ENCODE assay signal across 22 cellular contexts in genomic region chr10:112491144-112491543, GRCh38. TPM values are rescaled to one million over a fixed set of nuclear protein-coding genes. Genes with fewer than 3 reads are reported as not detected.
A peak's percentile ranks its signal among the peaks of the same experiment; 100 is the strongest.
DNase-seq lines count a peak whose midpoint lies in the region; ATAC-seq, FAIRE-seq and TF ChIP-seq lines count a peak whose summit lies in the region.
"Had no signal": no experiment of that assay in that cellular context is flagged by ENCODE, and none has a peak within 500 bp of the region (broad histone marks: within the 10 kb centered on the region; RNA-seq: fewer than 3 reads in every experiment).

No MANE protein-coding gene starts in this region.

- H3K4me1 ChIP-seq in astrocyte (ENCODE audit: insufficient read depth, low read length): peaks cover 3% of the 10 kb centered on the region
- peaks cover 6 to 12% (median 11%) of the 10 kb centered on the region in 4 donors for H3K4me1 ChIP-seq in esophagus muscularis mucosa

- H3K9ac ChIP-seq in astrocyte (ENCODE audit: low read length): no peak overlapping the region

- H3K36me3 Mint-ChIP-seq in astrocyte (ENCODE audit: low read depth, unreplicated experiment): no peaks in the 10 kb centered on the region

- no peak overlapping the region for H3K27ac Mint-ChIP-seq in stimulated activated naive CD8-positive, alpha-beta T cell treated with anti-CD3 and anti-CD28 coated beads, Interleukin-15, amount 100 ng/mL, for 72 hours
- H3K27ac Mint-ChIP-seq in astrocyte (ENCODE audit: unreplicated experiment): peak overlapping the region; percentile 34
- H3K27ac Mint-ChIP-seq: activated T-helper 2 cell treated with anti-CD3 and anti-CD28 coated beads, Interferon-gamma antibody, Interleukin-2, Interleukin-4, amounts not matched to agents 10 μg/mL and 5 μg/mL and 100 μg/mL, durations not matched to agents 14 hours and 24 hours and 36 hours; stimulated activated naive CD8-positive, alpha-beta T cell treated with anti-CD3 and anti-CD28 coated beads, Interleukin-15, Interleukin-2, amounts not matched to agents 100 ng/mL and 50 ng/mL, for 24 hours had no signal

- H3K27me3 ChIP-seq in astrocyte (ENCODE audit: insufficient read depth, low read length) (no peaks in the 10 kb centered on the region), esophagus muscularis mucosa (no peaks in the 10 kb centered on the region)
- H3K27me3 ChIP-seq: adrenal gland, neutrophil, upper lobe of right lung had no signal

- peaks cover 4% of the 10 kb centered on the region for H4K20me1 ChIP-seq in astrocyte (ENCODE audit: insufficient read depth, low read length)

- H3K27me3 Mint-ChIP-seq in stimulated activated naive CD8-positive, alpha-beta T cell treated with anti-CD3 and anti-CD28 coated beads, Interleukin-15, amount 100 ng/mL, for 72 hours: no peaks in the 10 kb centered on the region
- H3K27me3 Mint-ChIP-seq in astrocyte (ENCODE audit: low read depth, unreplicated experiment): no peaks in the 10 kb centered on the region
- H3K27me3 Mint-ChIP-seq: stimulated activated naive CD8-positive, alpha-beta T cell treated with anti-CD3 and anti-CD28 coated beads, Interleukin-15, Interleukin-2, amounts not matched to agents 100 ng/mL and 50 ng/mL, for 24 hours had no signal

- no peak for FAIRE-seq in astrocyte (lab: Jason Lieb, UNC)
- FAIRE-seq: GM19239 had no signal

- no peak for TF ChIP-seq EP300 in esophagus muscularis mucosa (IDR thresholded peaks at IDR 0.05)

- H3K9me3 ChIP-seq in astrocyte (ENCODE audit: insufficient read depth, low read depth, low read length): no peaks in the 10 kb centered on the region
- H3K9me3 ChIP-seq in esophagus muscularis mucosa: no peaks in the 10 kb centered on the region
- H3K9me3 ChIP-seq: adrenal gland, neutrophil, upper lobe of right lung had no signal

- intact Hi-C loops in esophagus muscularis mucosa (cut with DNase I): no loop called here

- H3K4me3 ChIP-seq in astrocyte (ENCODE audit: insufficient read depth, low read depth, low read length) (no peak overlapping the region), fibroblast of the aortic adventitia (ENCODE audit: low read depth, low read length) (no peak overlapping the region), esophagus muscularis mucosa (no peak overlapping the region)
- H3K4me3 ChIP-seq: adrenal gland, PC-9, upper lobe of right lung had no signal

- H3K4me2 ChIP-seq in astrocyte (ENCODE audit: low read length): peak overlapping the region; percentile 35
- H3K4me2 ChIP-seq: PC-9 had no signal

- ATAC-seq in stimulated activated naive CD8-positive, alpha-beta T cell treated with anti-CD3 and anti-CD28 coated beads, Interleukin-15, Interleukin-2, amounts not matched to agents 100 U/mL and 50 U/mL, for 24 hours: peak; percentile 59
- no peak for ATAC-seq in stimulated activated naive CD8-positive, alpha-beta T cell treated with anti-CD3 and anti-CD28 coated beads, Interleukin-15, amount 100 ng/mL, for 72 hours
- ATAC-seq in HG02798 (IDR thresholded peaks at IDR 0.05; ENCODE audit: poor library complexity, unreplicated experiment): no peak
- ATAC-seq in HG03521 (IDR thresholded peaks at IDR 0.05; ENCODE audit: unreplicated experiment): no peak
- ATAC-seq: left colon, sciatic nerve, upper lobe of right lung had no signal

- no peak for DNase-seq in stimulated activated naive CD8-positive, alpha-beta T cell treated with anti-CD3 and anti-CD28 coated beads, Interleukin-15, Interleukin-2, amounts not matched to agents 100 U/mL and 50 U/mL, for 24 hours
- DNase-seq in stimulated activated naive CD8-positive, alpha-beta T cell treated with anti-CD3 and anti-CD28 coated beads, Interleukin-15, amount 100 ng/mL, for 72 hours: no peak
- peak; percentile 34 for DNase-seq in astrocyte (ENCODE audit: low read depth)
- DNase-seq in fibroblast of the aortic adventitia (ENCODE audit: low read depth): peak; percentile 55
- DNase-seq in stromal cell of bone marrow (ENCODE audit: low read depth): peak; percentile 27
- no peak for DNase-seq in esophagus muscularis mucosa (ENCODE audit: extremely low spot score)
- DNase-seq: ACHN; activated CD4-positive, alpha-beta T cell treated with anti-CD3 and anti-CD28 coated beads for 1 hour; cerebellar nuclear complex; foreskin melanocyte; left colon; T-helper 9 cell had no signal

- TF ChIP-seq CTCF in astrocyte (IDR thresholded peaks at IDR 0.05; ENCODE audit: insufficient read depth, low read depth, low read length) (no peak), fibroblast of the aortic adventitia (IDR thresholded peaks at IDR 0.05; ENCODE audit: insufficient read depth, low read length) (no peak), esophagus muscularis mucosa (IDR thresholded peaks at IDR 0.05) (no peak)

- H3K36me3 ChIP-seq in astrocyte (ENCODE audit: insufficient read depth, low read length) (no peaks in the 10 kb centered on the region), esophagus muscularis mucosa (no peaks in the 10 kb centered on the region)
- H3K36me3 ChIP-seq: adrenal gland, neutrophil, upper lobe of right lung had no signal

- H3K9me3 Mint-ChIP-seq in stimulated activated naive CD8-positive, alpha-beta T cell treated with anti-CD3 and anti-CD28 coated beads, Interleukin-15, amount 100 ng/mL, for 72 hours: no peaks in the 10 kb centered on the region
- no peaks in the 10 kb centered on the region for H3K9me3 Mint-ChIP-seq in astrocyte (ENCODE audit: unreplicated experiment)
- H3K9me3 Mint-ChIP-seq: activated T-helper 2 cell treated with anti-CD3 and anti-CD28 coated beads, Interferon-gamma antibody, Interleukin-2, Interleukin-4, amounts not matched to agents 10 μg/mL and 5 μg/mL and 100 μg/mL, durations not matched to agents 14 hours and 24 hours and 36 hours; stimulated activated naive CD8-positive, alpha-beta T cell treated with anti-CD3 and anti-CD28 coated beads, Interleukin-15, Interleukin-2, amounts not matched to agents 100 ng/mL and 50 ng/mL, for 24 hours had no signal

- no peak for TF ChIP-seq POLR2A in esophagus muscularis mucosa (IDR thresholded peaks at IDR 0.05; ENCODE audit: low read depth)

- H3K79me2 ChIP-seq in astrocyte (ENCODE audit: insufficient read depth, low read length): peaks cover 4% of the 10 kb centered on the region

- peaks cover 6% of the 10 kb centered on the region for H3K4me1 Mint-ChIP-seq in stimulated activated naive CD8-positive, alpha-beta T cell treated with anti-CD3 and anti-CD28 coated beads, Interleukin-15, amount 100 ng/mL, for 72 hours
- H3K4me1 Mint-ChIP-seq in astrocyte (ENCODE audit: low read depth, unreplicated experiment): peaks cover 8% of the 10 kb centered on the region

- H3K27ac ChIP-seq in astrocyte (ENCODE audit: low read depth, low read length) (no peak overlapping the region), esophagus muscularis mucosa (replicated peaks in 1 of 4) (no peak overlapping the region)
- H3K27ac ChIP-seq: neutrophil, PC-9, upper lobe of right lung had no signal

- H3K4me3 Mint-ChIP-seq in stimulated activated naive CD8-positive, alpha-beta T cell treated with anti-CD3 and anti-CD28 coated beads, Interleukin-15, amount 100 ng/mL, for 72 hours: no peak overlapping the region
- no peak overlapping the region for H3K4me3 Mint-ChIP-seq in astrocyte (ENCODE audit: unreplicated experiment)
- H3K4me3 Mint-ChIP-seq: stimulated activated naive CD8-positive, alpha-beta T cell treated with anti-CD3 and anti-CD28 coated beads, Interleukin-15, Interleukin-2, amounts not matched to agents 100 ng/mL and 50 ng/mL, for 24 hours had no signal

- no peak overlapping the region for H2AFZ ChIP-seq in astrocyte (ENCODE audit: low read depth, low read length)
- H2AFZ ChIP-seq: PC-9 had no signal

RNA-seq across cellular contexts. Expression of gene VTI1A, which starts 44.1 kb away (rescaled TPM):
- total RNA-seq in astrocyte (33.3 and 33.5 TPM in 2 replicates), fibroblast of the aortic adventitia (ENCODE audit: low replicate concordance) (42.3 and 44.5 TPM in 2 replicates), esophagus muscularis mucosa (10 to 100 TPM; 27.6 to 42.7 (median 33.8) TPM)

RNA-seq across cellular contexts. Expression of gene ZDHHC6, which starts 44.4 kb away (rescaled TPM):
- total RNA-seq in astrocyte (21.6 and 24.8 TPM in 2 replicates), fibroblast of the aortic adventitia (ENCODE audit: low replicate concordance) (12.7 and 36.6 TPM in 2 replicates), esophagus muscularis mucosa (10 to 100 TPM; 15.6 to 21.2 (median 17.3) TPM)

Comparison
In these comparisons a context has a peak if more than half of its experiments do, and no peak if none do; other contexts are left out.
1. DNase-seq: peak in astrocyte (single experiment), fibroblast of the aortic adventitia (single experiment) and stromal cell of bone marrow (single experiment); none in stimulated activated naive CD8-positive, alpha-beta T cell treated with anti-CD3 and anti-CD28 coated beads, Interleukin-15, Interleukin-2, amounts not matched to agents 100 U/mL and 50 U/mL, for 24 hours (single experiment), stimulated activated naive CD8-positive, alpha-beta T cell treated with anti-CD3 and anti-CD28 coated beads, Interleukin-15, amount 100 ng/mL, for 72 hours (0 of 2) and esophagus muscularis mucosa (single experiment).